22 cellular contexts compared by ENCODE assay signal in genomic region chr2:12074126-12074883, GRCh38.
DNase-seq lines count a peak whose midpoint lies in the region; ATAC-seq and TF ChIP-seq lines count a peak whose summit lies in the region.
"Had no signal": no experiment of that assay in that cellular context is flagged by ENCODE, and none has a peak within 500 bp of the region (broad histone marks: within the 10 kb centered on the region; RNA-seq: fewer than 3 reads in every experiment).

No MANE protein-coding gene starts in this region.

- WGBS in SK-N-SH (ENCODE audit: low lambda C conversion rate) = 85% methylated on average over 8 of the region's 8 CpGs
- 90% methylated on average over 8 of the region's 8 CpGs for WGBS in esophagus muscularis mucosa

- DNase-seq in SK-N-SH (peak; percentile 41), SK-MEL-5 (ENCODE audit: low read depth, low spot score) (peak; percentile 39), iPS-NIHi7 (ENCODE audit: extremely low spot score) (peak; percentile 14), esophagus muscularis mucosa (ENCODE audit: extremely low spot score) (no peak), SHP77 (lab: John Stamatoyannopoulos, UW) (no peak), GM13977 (ENCODE audit: low spot score) (no peak)
- DNase-seq: 8988T; activated CD4-positive, alpha-beta T cell treated with anti-CD3 and anti-CD28 coated beads, Interleukin-2, amount 50 U/mL, for 48 hours; activated T-cell treated with anti-CD3 and anti-CD28 coated beads, Interleukin-2, amount 50 U/mL, for 72 hours; adrenal gland; cerebellar nuclear complex; DMS53; foreskin fibroblast; H9; left ventricle myocardium superior; naive thymus-derived CD8-positive, alpha-beta T cell; NCI-H2171; NK-92 treated with Interleukin-12 subunit alpha and Interleukin-12 subunit beta, amount 100 ng/mL, for 24 hours; retina had no signal

- H3K4me1 Mint-ChIP-seq in stimulated activated memory B cell treated with anti-CD40 and anti-IgM and Interleukin-4, amounts not matched to agents 10 μg/mL and 1 μg/mL and 100 μg/mL, for 72 hours = peaks cover 53% of the 10 kb centered on the region

- no peaks in the 10 kb centered on the region for H4K20me1 ChIP-seq in SK-N-SH (ENCODE audit: insufficient read depth)

- H3K27me3 ChIP-seq in SK-N-SH (ENCODE audit: insufficient read depth) = no peaks in the 10 kb centered on the region
- no peaks in the 10 kb centered on the region for H3K27me3 ChIP-seq in esophagus muscularis mucosa
- H3K27me3 ChIP-seq: adrenal gland had no signal

- no peak for ATAC-seq in SK-N-SH treated with all-trans-retinoic acid at 6 μM for 48 hours
- peak; percentile 35 for ATAC-seq in stimulated activated memory B cell treated with anti-CD40 and anti-IgM and Interleukin-4, amounts not matched to agents 10 μg/mL and 1 μg/mL and 100 μg/mL, for 72 hours
- ATAC-seq: activated T-cell treated with anti-CD3 and anti-CD28 coated beads, Interleukin-2, amount 50 U/mL, for 72 hours; left ventricle myocardium superior; naive thymus-derived CD8-positive, alpha-beta T cell; Right ventricle myocardium inferior had no signal

- no peaks in the 10 kb centered on the region for H3K27me3 Mint-ChIP-seq in stimulated activated memory B cell treated with anti-CD40 and anti-IgM and Interleukin-4, amounts not matched to agents 10 μg/mL and 1 μg/mL and 100 μg/mL, for 72 hours
- H3K27me3 Mint-ChIP-seq: naive thymus-derived CD8-positive, alpha-beta T cell had no signal

- TF ChIP-seq RAD21 in SK-N-SH (IDR thresholded peaks at IDR 0.05; ENCODE audit: low read length) = no peak

- TF ChIP-seq POLR2A in esophagus muscularis mucosa (IDR thresholded peaks at IDR 0.05; ENCODE audit: low read depth) = no peak

- H3K27ac Mint-ChIP-seq in stimulated activated memory B cell treated with anti-CD40 and anti-IgM and Interleukin-4, amounts not matched to agents 10 μg/mL and 1 μg/mL and 100 μg/mL, for 72 hours = peak overlapping the region; percentile 44
- H3K27ac Mint-ChIP-seq: activated T-cell treated with anti-CD3 and anti-CD28 coated beads, Interleukin-2, amount 50 U/mL, for 72 hours; H9; naive thymus-derived CD8-positive, alpha-beta T cell had no signal

- H3K4me2 ChIP-seq in SK-N-SH = no peak overlapping the region

- in situ Hi-C loops in SK-MEL-5 (cut with HindIII; ENCODE audit: low pct_unique_long_range_greater_than_20kb, low sequenced_read_pairs) (no loop called here), GM13977 (cut with MboI; ENCODE audit: low pct_unique_long_range_greater_than_20kb, low sequenced_read_pairs, unreplicated experiment) (no loop called here)

- H3K9ac ChIP-seq in SK-N-SH = no peak overlapping the region

- no peak overlapping the region; a peak in 2 of 4 replicates for H3K27ac ChIP-seq in SK-N-SH (ENCODE audit: low read depth in 2 of 2, low read length in 1 of 2)
- no peak overlapping the region for H3K27ac ChIP-seq in esophagus muscularis mucosa (replicated peaks in 1 of 4)
- H3K27ac ChIP-seq: adrenal gland had no signal

- no peaks in the 10 kb centered on the region for H3K36me3 ChIP-seq in SK-N-SH (replicated peaks in 1 of 2; ENCODE audit: control insufficient read depth in 1 of 2, insufficient read depth in 2 of 2, low read length in 1 of 2)
- H3K36me3 ChIP-seq in esophagus muscularis mucosa = no peaks in the 10 kb centered on the region
- H3K36me3 ChIP-seq: adrenal gland had no signal

- H3K9me2 ChIP-seq in SK-N-SH = no peaks in the 10 kb centered on the region

- TF ChIP-seq EP300 in SK-N-SH (IDR thresholded peaks at IDR 0.05; ENCODE audit: borderline replicate concordance in 1 of 2, low read depth in 1 of 2, low read length in 1 of 2) (no peak), esophagus muscularis mucosa (IDR thresholded peaks at IDR 0.05) (no peak)

- H3K79me2 ChIP-seq in SK-N-SH (ENCODE audit: insufficient read depth) = no peaks in the 10 kb centered on the region

- H3K4me3 ChIP-seq in SK-N-SH (ENCODE audit: low read depth in 2 of 2, low read length in 1 of 2) (no peak overlapping the region), esophagus muscularis mucosa (no peak overlapping the region)
- H3K4me3 ChIP-seq: adrenal gland had no signal

- POLR2A ChIA-PET in SK-N-SH (lab: Yijun Ruan, JAX) = interaction anchor here (0.6 kb wide), 1 partner anchor 17 kb away, joined by 3 read pairs; no protein-coding TSS in a partner anchor

- H3K36me3 Mint-ChIP-seq in stimulated activated memory B cell treated with anti-CD40 and anti-IgM and Interleukin-4, amounts not matched to agents 10 μg/mL and 1 μg/mL and 100 μg/mL, for 72 hours = no peaks in the 10 kb centered on the region
- H3K36me3 Mint-ChIP-seq: naive thymus-derived CD8-positive, alpha-beta T cell had no signal

- no peak for TF ChIP-seq CTCF in SK-N-SH (IDR thresholded peaks at IDR 0.05)
- no peak for TF ChIP-seq CTCF in esophagus muscularis mucosa (IDR thresholded peaks at IDR 0.05)
- TF ChIP-seq CTCF in GM13977 (IDR thresholded peaks at IDR 0.05; ENCODE audit: extremely low read depth, insufficient read depth, missing control alignments) = no peak

- peaks cover 17% of the 10 kb centered on the region for H3F3A ChIP-seq in SK-N-SH (replicated peaks; ENCODE audit: insufficient read depth)

- intact Hi-C loops in esophagus muscularis mucosa (cut with DNase I) = no loop called here

- CTCF ChIA-PET in SK-N-SH (lab: Yijun Ruan, JAX) = interaction anchor here (1.0 to 1.9 kb wide), 2 partner anchors 126 to 643 kb away, joined by 3 to 8 read pairs; partner anchors contain the start of gene TRIB2

- no peak overlapping the region for H3K4me3 Mint-ChIP-seq in stimulated activated memory B cell treated with anti-CD40 and anti-IgM and Interleukin-4, amounts not matched to agents 10 μg/mL and 1 μg/mL and 100 μg/mL, for 72 hours
- H3K4me3 Mint-ChIP-seq: activated T-cell treated with anti-CD3 and anti-CD28 coated beads, Interleukin-2, amount 50 U/mL, for 72 hours; H9; naive thymus-derived CD8-positive, alpha-beta T cell had no signal

- H3K9me3 ChIP-seq in SK-N-SH (no peaks in the 10 kb centered on the region), esophagus muscularis mucosa (no peaks in the 10 kb centered on the region)
- H3K9me3 ChIP-seq: adrenal gland had no signal

- H3K9me3 Mint-ChIP-seq in stimulated activated memory B cell treated with anti-CD40 and anti-IgM and Interleukin-4, amounts not matched to agents 10 μg/mL and 1 μg/mL and 100 μg/mL, for 72 hours = no peaks in the 10 kb centered on the region
- H3K9me3 Mint-ChIP-seq: activated T-cell treated with anti-CD3 and anti-CD28 coated beads, Interleukin-2, amount 50 U/mL, for 72 hours; H9; naive thymus-derived CD8-positive, alpha-beta T cell had no signal

- H2AFZ ChIP-seq in SK-N-SH (ENCODE audit: low read depth) = no peak overlapping the region

- H3K4me1 ChIP-seq in SK-N-SH (ENCODE audit: control insufficient read depth in 1 of 2, insufficient read depth in 2 of 2, low read depth in 1 of 2, low read length in 1 of 2) (peaks cover 20 to 21% of the 10 kb centered on the region in 2 experiments), esophagus muscularis mucosa (no peaks in the 10 kb centered on the region)
- H3K4me1 ChIP-seq: adrenal gland had no signal

TF ChIP-seq in SK-N-SH, 30 proteins besides CTCF, POLR2A, EP300 and RAD21:
- TF ChIP-seq GATA2 (CRISPR knock-in tag; IDR thresholded peaks at IDR 0.05) = peak; percentile 57
- peak; percentile 33 for TF ChIP-seq RCOR1 (IDR thresholded peaks at IDR 0.05; ENCODE audit: low read length)
- no peak for TF ChIP-seq ELF1 (IDR thresholded peaks at IDR 0.05)
TF ChIP-seq in SK-N-SH: peak in this region for 2.

TF ChIP-seq in SK-N-SH treated with all-trans-retinoic acid at 6 μM for 48 hours, 23 proteins besides CTCF, POLR2A, EP300 and RAD21:
- no peak for TF ChIP-seq ISL1 (CRISPR knock-in tag; IDR thresholded peaks at IDR 0.05)

Comparison
In these comparisons a context has a peak if more than half of its experiments do, and no peak if none do; other contexts are left out.
1. DNase-seq: peak in SK-N-SH (single experiment), SK-MEL-5 (single experiment) and iPS-NIHi7 (single experiment); none in esophagus muscularis mucosa (single experiment), SHP77 (0 of 2) and GM13977 (single experiment).